ENCODE assay signal across 9 cellular contexts in genomic region chr6:42010185-42010872, GRCh38. TPM values are rescaled to one million over a fixed set of nuclear protein-coding genes. Genes with fewer than 3 reads are reported as not detected.
DNase-seq lines count a peak whose midpoint lies in the region; ATAC-seq and TF ChIP-seq lines count a peak whose summit lies in the region.
"Had no signal": no experiment of that assay in that cellular context is flagged by ENCODE, and none has a peak within 500 bp of the region (broad histone marks: within the 10 kb centered on the region; RNA-seq: fewer than 3 reads in every experiment).

No MANE protein-coding gene starts in this region.

- peaks cover 2% of the 10 kb centered on the region for H3K9me3 Mint-ChIP-seq in activated T-cell treated with anti-CD3 and anti-CD28 coated beads, Interleukin-2, amount 50 U/mL, for 24 hours
- H3K9me3 Mint-ChIP-seq in Calu3 (ENCODE audit: low read depth, unreplicated experiment): no peaks in the 10 kb centered on the region

- no peaks in the 10 kb centered on the region for H3K4me1 ChIP-seq in tibial artery

- H3K27me3 ChIP-seq in tibial artery: no peaks in the 10 kb centered on the region

- intact Hi-C loops in sciatic nerve (cut with DNase I) (no loop called here), Calu3 (cut with micrococcal nuclease; ENCODE audit: unreplicated experiment) (no loop called here), tibial artery (cut with DNase I; ENCODE audit: low total_unique reads) (no loop called here)

- H3K36me3 ChIP-seq in tibial artery: peaks cover 0 to 18% (median 3%) of the 10 kb centered on the region in 3 donors

- no peaks in the 10 kb centered on the region for H3K27me3 Mint-ChIP-seq in activated T-cell treated with anti-CD3 and anti-CD28 coated beads, Interleukin-2, amount 50 U/mL, for 24 hours
- H3K27me3 Mint-ChIP-seq in Calu3 (ENCODE audit: unreplicated experiment): no peaks in the 10 kb centered on the region

- H3K36me3 Mint-ChIP-seq in activated T-cell treated with anti-CD3 and anti-CD28 coated beads, Interleukin-2, amount 50 U/mL, for 24 hours (ENCODE audit: low read depth): peaks cover 26% of the 10 kb centered on the region
- H3K36me3 Mint-ChIP-seq in Calu3 (ENCODE audit: insufficient read depth, unreplicated experiment): no peaks in the 10 kb centered on the region

- no peak for TF ChIP-seq CTCF in Calu3 (IDR thresholded peaks at IDR 0.05; ENCODE audit: unreplicated experiment)
- TF ChIP-seq CTCF in tibial artery (IDR thresholded peaks at IDR 0.05): no peak

- H3K27ac Mint-ChIP-seq in activated T-cell treated with anti-CD3 and anti-CD28 coated beads, Interleukin-2, amount 50 U/mL, for 24 hours: peak overlapping the region; percentile 97
- H3K27ac Mint-ChIP-seq in Calu3 (ENCODE audit: unreplicated experiment): no peak overlapping the region

- peak overlapping the region; percentile 69 for H3K4me3 Mint-ChIP-seq in activated T-cell treated with anti-CD3 and anti-CD28 coated beads, Interleukin-2, amount 50 U/mL, for 24 hours
- no peak overlapping the region for H3K4me3 Mint-ChIP-seq in Calu3 (ENCODE audit: low read depth, unreplicated experiment)

- ATAC-seq in sciatic nerve: peak; percentile 22

- no TSS peak for BruUV-seq in Calu3 (replicated peaks; lab: Mats Ljungman, UMichigan)

- no peak overlapping the region for H3K27ac ChIP-seq in tibial artery
- H3K27ac ChIP-seq: psoas muscle had no signal

- H3K4me1 Mint-ChIP-seq in activated T-cell treated with anti-CD3 and anti-CD28 coated beads, Interleukin-2, amount 50 U/mL, for 24 hours (ENCODE audit: low read depth): peaks cover 75% of the 10 kb centered on the region
- no peaks in the 10 kb centered on the region for H3K4me1 Mint-ChIP-seq in Calu3 (ENCODE audit: low read depth, unreplicated experiment)

- no peaks in the 10 kb centered on the region for H3K9me3 ChIP-seq in tibial artery
- H3K9me3 ChIP-seq: psoas muscle had no signal

- CTCF ChIA-PET in Calu3 (lab: Charles Lee): no interaction called here

- no peak overlapping the region for H3K4me3 ChIP-seq in tibial artery
- H3K4me3 ChIP-seq: psoas muscle had no signal

- DNase-seq in activated T-cell treated with anti-CD3 and anti-CD28 coated beads, Interleukin-2, amount 50 U/mL, for 24 hours: peak; percentile 57
- DNase-seq in activated T-cell treated with anti-CD3 and anti-CD28 coated beads for 4 hours: no peak
- peak; percentile 37 for DNase-seq in NCI-H774 (lab: John Stamatoyannopoulos, UW)
- peak; percentile 19 for DNase-seq in dermis blood vessel endothelial cell
- DNase-seq in sciatic nerve (ENCODE audit: low spot score): no peak
- no peak for DNase-seq in NCI-H1694 (lab: John Stamatoyannopoulos, UW)
- no peak for DNase-seq in Calu3
- no peak for DNase-seq in tibial artery
- DNase-seq: psoas muscle had no signal

RNA-seq across cellular contexts. Expression of gene TAF8, which starts 40.0 kb away (rescaled TPM):
- total RNA-seq in dermis blood vessel endothelial cell (19.1 and 20.3 TPM in 2 replicates), sciatic nerve (28.6 TPM), Calu3 (2022) (32.6 and 34.0 TPM in 2 replicates)

Comparison
In these comparisons a context has a peak if more than half of its experiments do, and no peak if none do; other contexts are left out.
1. DNase-seq: peak in activated T-cell treated with anti-CD3 and anti-CD28 coated beads, Interleukin-2, amount 50 U/mL, for 24 hours (single experiment), NCI-H774 (single experiment) and dermis blood vessel endothelial cell (single experiment); none in activated T-cell treated with anti-CD3 and anti-CD28 coated beads for 4 hours (single experiment), sciatic nerve (single experiment), NCI-H1694 (single experiment), Calu3 (single experiment) and tibial artery (0 of 2).